In the genomic region with DNA sequence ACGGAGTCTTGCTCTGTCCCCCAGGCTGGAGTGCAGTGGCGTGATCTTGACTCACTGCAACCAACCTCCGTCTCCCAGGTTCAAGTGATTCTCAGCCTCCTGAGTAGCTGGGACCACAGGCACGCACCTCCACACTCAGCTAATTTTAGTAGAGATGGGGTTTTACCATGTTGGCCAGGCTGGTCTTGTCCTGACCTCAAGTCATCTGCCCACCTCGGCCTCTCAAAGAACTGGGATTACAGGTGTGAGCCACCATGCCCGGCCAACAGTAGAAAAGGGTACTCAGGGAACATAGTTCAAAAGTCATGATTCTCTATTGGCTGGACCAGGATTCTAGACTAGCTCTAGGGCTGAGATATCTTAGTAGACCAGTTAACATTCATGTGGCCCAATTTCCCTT, we compare ENCODE assay signal across 2 cellular contexts.
TF ChIP-seq lines count a peak whose summit lies in the region.

No MANE protein-coding gene starts in this region.

TF ChIP-seq in HEK293, 187 proteins besides CTCF, POLR2A, EP300 and RAD21:
- peak; percentile 2; the same call in 1 of the 2 replicates for TF ChIP-seq ZNF600 (tag by site-specific recombination; IDR thresholded peaks at IDR 0.05)
- TF ChIP-seq ZNF341 (tag by site-specific recombination; IDR thresholded peaks at IDR 0.05; ENCODE audit: low read depth) = no peak
TF ChIP-seq in HEK293: peak in this region for 1.

TF ChIP-seq in GM12878, 131 proteins besides CTCF, POLR2A, EP300 and RAD21:
- TF ChIP-seq RUNX3 (IDR thresholded peaks at IDR 0.05; ENCODE audit: low read length) (no peak), FOXM1 (IDR thresholded peaks at IDR 0.05; ENCODE audit: low read depth, low read length) (no peak)
- TF ChIP-seq, protein P1, sequence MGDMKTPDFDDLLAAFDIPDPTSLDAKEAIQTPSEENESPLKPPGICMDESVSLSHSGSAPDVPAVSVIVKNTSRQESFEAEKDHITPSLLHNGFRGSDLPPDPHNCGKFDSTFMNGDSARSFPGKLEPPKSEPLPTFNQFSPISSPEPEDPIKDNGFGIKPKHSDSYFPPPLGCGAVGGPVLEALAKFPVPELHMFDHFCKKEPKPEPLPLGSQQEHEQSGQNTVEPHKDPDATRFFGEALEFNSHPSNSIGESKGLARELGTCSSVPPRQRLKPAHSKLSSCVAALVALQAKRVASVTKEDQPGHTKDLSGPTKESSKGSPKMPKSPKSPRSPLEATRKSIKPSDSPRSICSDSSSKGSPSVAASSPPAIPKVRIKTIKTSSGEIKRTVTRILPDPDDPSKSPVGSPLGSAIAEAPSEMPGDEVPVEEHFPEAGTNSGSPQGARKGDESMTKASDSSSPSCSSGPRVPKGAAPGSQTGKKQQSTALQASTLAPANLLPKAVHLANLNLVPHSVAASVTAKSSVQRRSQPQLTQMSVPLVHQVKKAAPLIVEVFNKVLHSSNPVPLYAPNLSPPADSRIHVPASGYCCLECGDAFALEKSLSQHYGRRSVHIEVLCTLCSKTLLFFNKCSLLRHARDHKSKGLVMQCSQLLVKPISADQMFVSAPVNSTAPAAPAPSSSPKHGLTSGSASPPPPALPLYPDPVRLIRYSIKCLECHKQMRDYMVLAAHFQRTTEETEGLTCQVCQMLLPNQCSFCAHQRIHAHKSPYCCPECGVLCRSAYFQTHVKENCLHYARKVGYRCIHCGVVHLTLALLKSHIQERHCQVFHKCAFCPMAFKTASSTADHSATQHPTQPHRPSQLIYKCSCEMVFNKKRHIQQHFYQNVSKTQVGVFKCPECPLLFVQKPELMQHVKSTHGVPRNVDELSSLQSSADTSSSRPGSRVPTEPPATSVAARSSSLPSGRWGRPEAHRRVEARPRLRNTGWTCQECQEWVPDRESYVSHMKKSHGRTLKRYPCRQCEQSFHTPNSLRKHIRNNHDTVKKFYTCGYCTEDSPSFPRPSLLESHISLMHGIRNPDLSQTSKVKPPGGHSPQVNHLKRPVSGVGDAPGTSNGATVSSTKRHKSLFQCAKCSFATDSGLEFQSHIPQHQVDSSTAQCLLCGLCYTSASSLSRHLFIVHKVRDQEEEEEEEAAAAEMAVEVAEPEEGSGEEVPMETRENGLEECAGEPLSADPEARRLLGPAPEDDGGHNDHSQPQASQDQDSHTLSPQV (IDR thresholded peaks at IDR 0.05) = no peak
